ENCODE assay signal across 15 cellular contexts in the genomic region with DNA sequence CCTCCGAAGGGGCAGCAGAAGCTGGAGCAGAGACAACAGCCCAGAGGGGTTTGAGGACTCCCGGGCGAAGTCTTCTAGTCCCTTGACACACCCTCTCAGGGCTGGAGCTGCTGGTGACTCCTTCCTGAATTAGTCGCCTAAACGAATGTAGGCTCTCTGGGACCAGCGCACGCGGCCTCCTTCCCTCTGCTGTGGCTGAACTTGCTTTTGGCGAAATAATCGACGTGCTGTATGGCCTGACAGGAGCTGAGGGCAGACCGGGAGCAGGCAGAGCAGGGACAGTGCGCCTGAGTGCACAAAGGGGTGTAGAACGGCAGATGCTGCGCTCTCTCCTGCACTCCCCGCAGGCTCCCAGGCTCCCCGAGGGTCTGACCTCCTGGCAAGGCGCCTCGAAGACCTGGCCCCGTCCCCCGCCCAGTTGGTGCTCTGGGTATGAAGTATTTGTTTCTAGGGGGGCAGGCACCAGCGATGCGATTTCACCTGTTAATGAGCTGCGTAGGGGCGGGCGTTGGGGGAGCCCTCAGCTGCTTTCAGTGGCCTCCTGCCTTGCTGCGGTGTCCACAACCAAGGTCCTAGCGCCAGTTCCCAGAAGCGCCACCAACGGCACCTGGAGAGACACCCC. TPM values are rescaled to one million over a fixed set of nuclear protein-coding genes. Genes with fewer than 3 reads are reported as not detected.
A peak's percentile ranks its signal among the peaks of the same experiment; 100 is the strongest.
DNase-seq lines count a peak whose midpoint lies in the region; ATAC-seq, FAIRE-seq and TF ChIP-seq lines count a peak whose summit lies in the region.
"Had no signal": no experiment of that assay in that cellular context is flagged by ENCODE, and none has a peak within 500 bp of the region (broad histone marks: within the 10 kb centered on the region; RNA-seq: fewer than 3 reads in every experiment).

No MANE protein-coding gene starts in this region.

- H3K9me3 Mint-ChIP-seq in chondrocyte (ENCODE audit: low read depth), result no peaks in the 10 kb centered on the region
- H3K9me3 Mint-ChIP-seq: memory B cell had no signal

- FAIRE-seq in A549 (lab: Jason Lieb, UNC), result no peak

- ATAC-seq in A549 (peak; percentile 47 to 54; a peak in 4 of 6 replicates), right lobe of liver (peak in 3 of 4 donors; percentile 20 to 38 (median 33)), PC-3 (no peak), GM19035 (IDR thresholded peaks at IDR 0.05; ENCODE audit: unreplicated experiment) (no peak), HG02759 (IDR thresholded peaks at IDR 0.05; ENCODE audit: unreplicated experiment) (no peak)

- no peak for TF ChIP-seq EP300 in A549 (IDR thresholded peaks at IDR 0.05)

- H3K4me3 Mint-ChIP-seq in chondrocyte (ENCODE audit: unreplicated experiment), result no peak overlapping the region
- H3K4me3 Mint-ChIP-seq: memory B cell had no signal

- no peaks in the 10 kb centered on the region for H3K79me2 ChIP-seq in PC-3 (ENCODE audit: low read length)

- CTCF ChIA-PET in A549 (lab: Yijun Ruan, JAX) (no interaction called here), PC-3 (lab: Charles Lee) (no interaction called here)

- no peak overlapping the region for H3K9ac ChIP-seq in PC-3 (ENCODE audit: low read length)

- BruUV-seq in PC-3 (replicated peaks; lab: Mats Ljungman, UMichigan), result no TSS peak

- TF ChIP-seq CTCF in A549 (IDR thresholded peaks at IDR 0.05) (no peak), chondrocyte (IDR thresholded peaks at IDR 0.05) (no peak), right lobe of liver (IDR thresholded peaks at IDR 0.05) (no peak), PC-3 (conservative IDR thresholded peaks at IDR 0.05; ENCODE audit: low read depth, low read length) (no peak)

- no peak overlapping the region for H2AFZ ChIP-seq in PC-3 (ENCODE audit: low read length)

- H4K20me1 ChIP-seq in PC-3 (ENCODE audit: low read length), result no peaks in the 10 kb centered on the region

- no peaks in the 10 kb centered on the region for H3F3A ChIP-seq in PC-3 (ENCODE audit: low read length, unreplicated experiment)

- TF ChIP-seq POLR2A in A549 (IDR thresholded peaks at IDR 0.05; ENCODE audit: low read length) (no peak), right lobe of liver (IDR thresholded peaks at IDR 0.05) (no peak)

- intact Hi-C loops in right lobe of liver (cut with DNase I), result no loop called here
- intact Hi-C loops in PC-3 (cut with micrococcal nuclease), result no loop called here

- TF ChIP-seq RAD21 in A549 (conservative IDR thresholded peaks at IDR 0.05 in 1 of 2, IDR thresholded peaks at IDR 0.05 in 1 of 2), result no peak

- H3K36me3 ChIP-seq in H7 (replicated peaks; ENCODE audit: control insufficient read depth, insufficient read depth, low read length) (no peaks in the 10 kb centered on the region), right lobe of liver (no peaks in the 10 kb centered on the region), PC-3 (ENCODE audit: low read depth, low read length) (no peaks in the 10 kb centered on the region)
- H3K36me3 ChIP-seq: ovary had no signal

- H3K27ac ChIP-seq in A549 (no peak overlapping the region), right lobe of liver (no peak overlapping the region), PC-3 (ENCODE audit: low read length) (no peak overlapping the region)
- H3K27ac ChIP-seq: ovary had no signal

- WGBS in A549 (ENCODE audit: missing lambda C conversion rate), result 12% methylated on average over 14 of the region's 30 CpGs
- 6% methylated on average over 11 of the region's 30 CpGs for WGBS in right lobe of liver (ENCODE audit: insufficient coverage, low coverage, low lambda C conversion rate, missing lambda C conversion rate)

- H3K27ac Mint-ChIP-seq in chondrocyte (ENCODE audit: unreplicated experiment), result no peak overlapping the region
- H3K27ac Mint-ChIP-seq: memory B cell had no signal

- H3K4me3 ChIP-seq in A549 (no peak overlapping the region), H7 (ENCODE audit: insufficient read depth, low read depth, low read length) (peak overlapping the region; percentile 53), right lobe of liver (no peak overlapping the region), PC-3 (ENCODE audit: low read length) (no peak overlapping the region)
- H3K4me3 ChIP-seq: ovary had no signal

- POLR2A ChIA-PET in A549 (lab: Yijun Ruan, JAX) (no interaction called here), PC-3 (lab: Charles Lee; ENCODE audit: unreplicated experiment) (no interaction called here)

- H3K9me3 ChIP-seq in A549 (no peaks in the 10 kb centered on the region), right lobe of liver (no peaks in the 10 kb centered on the region), PC-3 (ENCODE audit: low read length) (no peaks in the 10 kb centered on the region)
- H3K9me3 ChIP-seq: ovary had no signal

- H3K4me1 ChIP-seq in A549 (no peaks in the 10 kb centered on the region), right lobe of liver (no peaks in the 10 kb centered on the region), PC-3 (ENCODE audit: insufficient read depth, low read length) (no peaks in the 10 kb centered on the region)

- no peaks in the 10 kb centered on the region for H3K4me1 Mint-ChIP-seq in chondrocyte (ENCODE audit: low read depth)

- peaks cover 70% of the 10 kb centered on the region for H3K27me3 Mint-ChIP-seq in chondrocyte (ENCODE audit: low read depth)

- DNase-seq in A549 (ENCODE audit: low read depth in 1 of 2, low spot score in 1 of 2) (no peak), H7 (peak; percentile 52), chondrocyte (ENCODE audit: low spot score) (peak; percentile 87), right lobe of liver (peak in 1 of 3 donors; percentile 46), PC-3 (no peak)
- DNase-seq in activated CD4-positive, alpha-beta T cell treated with anti-CD3 and anti-CD28 coated beads, Interleukin-2, amount 50 U/mL, for 1 hour, result no peak
- DNase-seq: DMS153, NCI-H1417 treated with DMSO at 0.1 percent for 48 hours, NCI-H526, ovary, SHP77, T1000 had no signal

- H3K4me2 ChIP-seq in A549, result no peak overlapping the region
- no peak overlapping the region for H3K4me2 ChIP-seq in PC-3 (ENCODE audit: low read length)

- no peaks in the 10 kb centered on the region for H3K9me2 ChIP-seq in PC-3 (replicated peaks; ENCODE audit: low read length)

- H3K36me3 Mint-ChIP-seq in chondrocyte (ENCODE audit: low read depth), result no peaks in the 10 kb centered on the region
- H3K36me3 Mint-ChIP-seq: memory B cell had no signal

- H3K27me3 ChIP-seq in H7 (ENCODE audit: control insufficient read depth, insufficient read depth, low read length) (peaks cover 61% of the 10 kb centered on the region), right lobe of liver (peaks cover 0 to 26% of the 10 kb centered on the region in 2 donors), PC-3 (ENCODE audit: low read length) (peaks cover 83% of the 10 kb centered on the region)

TF ChIP-seq in A549, 52 proteins besides CTCF, POLR2A, EP300 and RAD21:
- TF ChIP-seq JUN (IDR thresholded peaks at IDR 0.05) (no peak), ESRRA (IDR thresholded peaks at IDR 0.05; ENCODE audit: borderline replicate concordance, low read length) (no peak), KDM1A (IDR thresholded peaks at IDR 0.05; ENCODE audit: low read depth) (no peak), CHD4 (IDR thresholded peaks at IDR 0.05; ENCODE audit: borderline replicate concordance) (no peak), ZNF302 (CRISPR knock-in tag; IDR thresholded peaks at IDR 0.05) (no peak), HEYL (CRISPR knock-in tag; IDR thresholded peaks at IDR 0.05) (no peak), RNF2 (IDR thresholded peaks at IDR 0.05; ENCODE audit: borderline replicate concordance, low read depth) (no peak), FOSL2 (IDR thresholded peaks at IDR 0.05) (no peak), FOSL2 (CRISPR knock-in tag; IDR thresholded peaks at IDR 0.05) (no peak), HDAC2 (IDR thresholded peaks at IDR 0.05) (no peak), NFE2L2 (conservative IDR thresholded peaks at IDR 0.05; ENCODE audit: low read length) (no peak)
- TF ChIP-seq, protein P1, sequence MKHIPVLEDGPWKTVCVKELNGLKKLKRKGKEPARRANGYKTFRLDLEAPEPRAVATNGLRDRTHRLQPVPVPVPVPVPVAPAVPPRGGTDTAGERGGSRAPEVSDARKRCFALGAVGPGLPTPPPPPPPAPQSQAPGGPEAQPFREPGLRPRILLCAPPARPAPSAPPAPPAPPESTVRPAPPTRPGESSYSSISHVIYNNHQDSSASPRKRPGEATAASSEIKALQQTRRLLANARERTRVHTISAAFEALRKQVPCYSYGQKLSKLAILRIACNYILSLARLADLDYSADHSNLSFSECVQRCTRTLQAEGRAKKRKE (CRISPR knock-in tag; IDR thresholded peaks at IDR 0.05; ENCODE audit: low read depth), result no peak
- TF ChIP-seq, protein P2, sequence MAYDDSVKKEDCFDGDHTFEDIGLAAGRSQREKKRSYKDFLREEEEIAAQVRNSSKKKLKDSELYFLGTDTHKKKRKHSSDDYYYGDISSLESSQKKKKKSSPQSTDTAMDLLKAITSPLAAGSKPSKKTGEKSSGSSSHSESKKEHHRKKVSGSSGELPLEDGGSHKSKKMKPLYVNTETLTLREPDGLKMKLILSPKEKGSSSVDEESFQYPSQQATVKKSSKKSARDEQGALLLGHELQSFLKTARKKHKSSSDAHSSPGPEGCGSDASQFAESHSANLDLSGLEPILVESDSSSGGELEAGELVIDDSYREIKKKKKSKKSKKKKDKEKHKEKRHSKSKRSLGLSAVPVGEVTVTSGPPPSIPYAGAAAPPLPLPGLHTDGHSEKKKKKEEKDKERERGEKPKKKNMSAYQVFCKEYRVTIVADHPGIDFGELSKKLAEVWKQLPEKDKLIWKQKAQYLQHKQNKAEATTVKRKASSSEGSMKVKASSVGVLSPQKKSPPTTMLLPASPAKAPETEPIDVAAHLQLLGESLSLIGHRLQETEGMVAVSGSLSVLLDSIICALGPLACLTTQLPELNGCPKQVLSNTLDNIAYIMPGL (CRISPR knock-in tag; IDR thresholded peaks at IDR 0.05; ENCODE audit: borderline replicate concordance), result no peak

RNA-seq across cellular contexts. Expression of a gene that starts 5.3 kb away (rescaled TPM):
- polyA plus RNA-seq in A549 (2011; rRNA removed), result not detected in 2 replicates
- not detected in 2 replicates for polyA plus RNA-seq in A549 (2012; cell fraction: cytosol; rRNA removed)
- polyA plus RNA-seq in A549 (2012; cell fraction: nucleus; rRNA removed), result not detected in 2 replicates
- not detected in 3 replicates for polyA plus RNA-seq in A549 (2017; fragmentation: RNase III; extraction: RNeasy Plus Mini Kit Qiagen cat#74134 plus additional on column Dnase treatment)
- polyA minus RNA-seq in A549 (2011; rRNA and poly(A)+ RNA removed), result not detected in 2 replicates
- not detected in 2 replicates for total RNA-seq in H7 (2014; rRNA removed; shearing (Covaris generic))
- not detected in 3 replicates for total RNA-seq in chondrocyte
- not detected for total RNA-seq in right lobe of liver
- not detected in 2 replicates for total RNA-seq in PC-3 (2014; rRNA removed)
- total RNA-seq: ovary had no signal
- polyA plus RNA-seq: ovary had no signal

Comparison
In these comparisons a context has a peak if more than half of its experiments do, and no peak if none do; other contexts are left out.
1. ATAC-seq: peak in A549 (2 of 2) and right lobe of liver (3 of 4); none in PC-3 (single experiment), GM19035 (single experiment) and HG02759 (single experiment).
2. DNase-seq: peak in H7 (single experiment) and chondrocyte (single experiment); none in A549 (0 of 2), activated CD4-positive, alpha-beta T cell treated with anti-CD3 and anti-CD28 coated beads, Interleukin-2, amount 50 U/mL, for 1 hour (single experiment) and PC-3 (single experiment).